In the genomic region with DNA sequence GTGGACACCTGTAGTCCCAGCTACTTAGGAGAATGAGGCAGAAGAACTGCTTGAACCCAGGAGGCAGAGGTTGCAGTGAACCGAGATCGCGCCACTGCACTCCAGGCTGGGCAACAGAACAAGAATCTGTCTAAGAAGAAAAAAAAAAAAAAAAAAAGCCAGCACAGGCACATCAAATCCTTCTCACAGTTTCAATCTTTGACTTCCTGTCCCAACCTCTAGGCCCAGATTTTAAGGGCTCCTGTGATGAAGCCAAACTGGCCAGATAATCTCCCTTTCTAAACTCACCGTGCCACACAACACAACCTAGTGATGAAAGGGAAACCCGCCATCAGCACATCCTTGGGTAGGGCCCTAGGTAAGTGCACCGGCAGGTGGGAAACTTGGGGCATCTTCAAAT, we compare ENCODE assay signal across 1 cellular context.
TF ChIP-seq lines count a peak whose summit lies in the region.

No MANE protein-coding gene starts in this region.

TF ChIP-seq in IMR-90, 13 proteins besides CTCF, POLR2A, EP300 and RAD21:
- no peak for TF ChIP-seq MAZ (IDR thresholded peaks at IDR 0.05; ENCODE audit: borderline replicate concordance, low read depth, low read length)
- no peak for TF ChIP-seq RCOR1 (IDR thresholded peaks at IDR 0.05; ENCODE audit: insufficient replicate concordance, low read length)
- no peak for TF ChIP-seq MXI1 (IDR thresholded peaks at IDR 0.05; ENCODE audit: borderline replicate concordance, low read depth, low read length)
- TF ChIP-seq CHD1 (IDR thresholded peaks at IDR 0.05; ENCODE audit: low read depth, low read length) = no peak
- TF ChIP-seq MAFK (IDR thresholded peaks at IDR 0.05; ENCODE audit: low read depth, low read length) = no peak
- no peak for TF ChIP-seq FOS (IDR thresholded peaks at IDR 0.05; ENCODE audit: low read depth, low read length)
- TF ChIP-seq, protein P1, sequence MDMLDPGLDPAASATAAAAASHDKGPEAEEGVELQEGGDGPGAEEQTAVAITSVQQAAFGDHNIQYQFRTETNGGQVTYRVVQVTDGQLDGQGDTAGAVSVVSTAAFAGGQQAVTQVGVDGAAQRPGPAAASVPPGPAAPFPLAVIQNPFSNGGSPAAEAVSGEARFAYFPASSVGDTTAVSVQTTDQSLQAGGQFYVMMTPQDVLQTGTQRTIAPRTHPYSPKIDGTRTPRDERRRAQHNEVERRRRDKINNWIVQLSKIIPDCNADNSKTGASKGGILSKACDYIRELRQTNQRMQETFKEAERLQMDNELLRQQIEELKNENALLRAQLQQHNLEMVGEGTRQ (IDR thresholded peaks at IDR 0.05; ENCODE audit: low read depth, low read length) = no peak
- TF ChIP-seq, protein P2, sequence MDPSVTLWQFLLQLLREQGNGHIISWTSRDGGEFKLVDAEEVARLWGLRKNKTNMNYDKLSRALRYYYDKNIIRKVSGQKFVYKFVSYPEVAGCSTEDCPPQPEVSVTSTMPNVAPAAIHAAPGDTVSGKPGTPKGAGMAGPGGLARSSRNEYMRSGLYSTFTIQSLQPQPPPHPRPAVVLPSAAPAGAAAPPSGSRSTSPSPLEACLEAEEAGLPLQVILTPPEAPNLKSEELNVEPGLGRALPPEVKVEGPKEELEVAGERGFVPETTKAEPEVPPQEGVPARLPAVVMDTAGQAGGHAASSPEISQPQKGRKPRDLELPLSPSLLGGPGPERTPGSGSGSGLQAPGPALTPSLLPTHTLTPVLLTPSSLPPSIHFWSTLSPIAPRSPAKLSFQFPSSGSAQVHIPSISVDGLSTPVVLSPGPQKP (IDR thresholded peaks at IDR 0.05; ENCODE audit: borderline replicate concordance, low read depth, low read length) = no peak
- TF ChIP-seq NFE2L2 (IDR thresholded peaks at IDR 0.05; ENCODE audit: low read depth, low read length) = no peak
- no peak for TF ChIP-seq RFX5 (IDR thresholded peaks at IDR 0.05; ENCODE audit: low read depth, low read length)
- no peak for TF ChIP-seq CEBPB (IDR thresholded peaks at IDR 0.05; ENCODE audit: low read depth, low read length)
- no peak for TF ChIP-seq SMC3 (IDR thresholded peaks at IDR 0.05; ENCODE audit: low read depth, low read length)
- TF ChIP-seq BHLHE40 (IDR thresholded peaks at IDR 0.05; ENCODE audit: low read depth, low read length) = no peak
